In the genomic region with DNA sequence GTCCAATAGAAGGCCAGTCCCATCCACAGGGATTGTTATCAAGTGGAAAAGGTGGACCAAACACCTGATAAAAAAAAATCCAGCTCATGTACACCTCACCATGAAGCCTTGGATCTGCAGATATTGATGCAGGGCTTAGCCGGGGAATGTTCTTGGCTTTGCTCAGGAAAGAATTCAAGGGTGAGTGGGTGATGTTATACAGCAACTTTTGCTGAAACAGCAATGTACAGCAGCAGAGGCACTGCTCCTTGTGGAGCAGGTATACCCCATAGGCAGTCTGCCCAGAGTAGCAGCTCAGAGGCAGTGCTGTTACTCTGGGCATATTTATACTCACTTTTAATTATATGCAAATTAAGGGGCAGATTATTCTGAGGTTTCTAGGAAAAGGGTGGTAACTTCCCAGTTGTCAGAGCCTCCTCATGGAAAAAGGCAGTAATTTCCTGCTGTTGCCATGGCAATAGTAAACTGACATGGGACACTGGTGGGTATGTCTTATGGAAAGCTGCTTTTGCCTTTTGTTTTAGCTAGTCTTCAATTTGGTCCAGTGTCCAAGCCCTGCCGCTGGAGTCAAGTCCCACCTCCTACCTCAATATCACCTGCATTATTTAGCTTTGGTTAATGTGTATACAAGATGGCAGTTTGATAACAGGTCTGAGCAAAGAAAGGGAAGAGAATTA, we compare ENCODE assay signal across 1 cellular context.
TF ChIP-seq lines count a peak whose summit lies in the region.

No MANE protein-coding gene starts in this region.

TF ChIP-seq in H1, 55 proteins besides CTCF, POLR2A, EP300 and RAD21:
- TF ChIP-seq TCF12 (IDR thresholded peaks at IDR 0.05; ENCODE audit: low read depth, low read length) (no peak), CBX5 (IDR thresholded peaks at IDR 0.05; ENCODE audit: low read depth, low read length) (no peak), JUND (IDR thresholded peaks at IDR 0.05; ENCODE audit: low read length) (no peak), KDM5A (IDR thresholded peaks at IDR 0.05; ENCODE audit: low read length) (no peak), CHD2 (IDR thresholded peaks at IDR 0.05; ENCODE audit: low read length) (no peak), TEAD4 (IDR thresholded peaks at IDR 0.05; ENCODE audit: low read depth, low read length) (no peak), HDAC6 (IDR thresholded peaks at IDR 0.05; ENCODE audit: low read depth, low read length) (no peak), SIX5 (IDR thresholded peaks at IDR 0.05; ENCODE audit: low read depth, low read length) (no peak), TBP (IDR thresholded peaks at IDR 0.05; ENCODE audit: low read depth, low read length) (no peak), SIRT6 (IDR thresholded peaks at IDR 0.05; ENCODE audit: low read length) (no peak), KDM4A (IDR thresholded peaks at IDR 0.05; ENCODE audit: low read depth, low read length, severe bottlenecking) (no peak), EGR1 (IDR thresholded peaks at IDR 0.05; ENCODE audit: borderline replicate concordance, low read depth, low read length) (no peak)
- TF ChIP-seq, protein P1, sequence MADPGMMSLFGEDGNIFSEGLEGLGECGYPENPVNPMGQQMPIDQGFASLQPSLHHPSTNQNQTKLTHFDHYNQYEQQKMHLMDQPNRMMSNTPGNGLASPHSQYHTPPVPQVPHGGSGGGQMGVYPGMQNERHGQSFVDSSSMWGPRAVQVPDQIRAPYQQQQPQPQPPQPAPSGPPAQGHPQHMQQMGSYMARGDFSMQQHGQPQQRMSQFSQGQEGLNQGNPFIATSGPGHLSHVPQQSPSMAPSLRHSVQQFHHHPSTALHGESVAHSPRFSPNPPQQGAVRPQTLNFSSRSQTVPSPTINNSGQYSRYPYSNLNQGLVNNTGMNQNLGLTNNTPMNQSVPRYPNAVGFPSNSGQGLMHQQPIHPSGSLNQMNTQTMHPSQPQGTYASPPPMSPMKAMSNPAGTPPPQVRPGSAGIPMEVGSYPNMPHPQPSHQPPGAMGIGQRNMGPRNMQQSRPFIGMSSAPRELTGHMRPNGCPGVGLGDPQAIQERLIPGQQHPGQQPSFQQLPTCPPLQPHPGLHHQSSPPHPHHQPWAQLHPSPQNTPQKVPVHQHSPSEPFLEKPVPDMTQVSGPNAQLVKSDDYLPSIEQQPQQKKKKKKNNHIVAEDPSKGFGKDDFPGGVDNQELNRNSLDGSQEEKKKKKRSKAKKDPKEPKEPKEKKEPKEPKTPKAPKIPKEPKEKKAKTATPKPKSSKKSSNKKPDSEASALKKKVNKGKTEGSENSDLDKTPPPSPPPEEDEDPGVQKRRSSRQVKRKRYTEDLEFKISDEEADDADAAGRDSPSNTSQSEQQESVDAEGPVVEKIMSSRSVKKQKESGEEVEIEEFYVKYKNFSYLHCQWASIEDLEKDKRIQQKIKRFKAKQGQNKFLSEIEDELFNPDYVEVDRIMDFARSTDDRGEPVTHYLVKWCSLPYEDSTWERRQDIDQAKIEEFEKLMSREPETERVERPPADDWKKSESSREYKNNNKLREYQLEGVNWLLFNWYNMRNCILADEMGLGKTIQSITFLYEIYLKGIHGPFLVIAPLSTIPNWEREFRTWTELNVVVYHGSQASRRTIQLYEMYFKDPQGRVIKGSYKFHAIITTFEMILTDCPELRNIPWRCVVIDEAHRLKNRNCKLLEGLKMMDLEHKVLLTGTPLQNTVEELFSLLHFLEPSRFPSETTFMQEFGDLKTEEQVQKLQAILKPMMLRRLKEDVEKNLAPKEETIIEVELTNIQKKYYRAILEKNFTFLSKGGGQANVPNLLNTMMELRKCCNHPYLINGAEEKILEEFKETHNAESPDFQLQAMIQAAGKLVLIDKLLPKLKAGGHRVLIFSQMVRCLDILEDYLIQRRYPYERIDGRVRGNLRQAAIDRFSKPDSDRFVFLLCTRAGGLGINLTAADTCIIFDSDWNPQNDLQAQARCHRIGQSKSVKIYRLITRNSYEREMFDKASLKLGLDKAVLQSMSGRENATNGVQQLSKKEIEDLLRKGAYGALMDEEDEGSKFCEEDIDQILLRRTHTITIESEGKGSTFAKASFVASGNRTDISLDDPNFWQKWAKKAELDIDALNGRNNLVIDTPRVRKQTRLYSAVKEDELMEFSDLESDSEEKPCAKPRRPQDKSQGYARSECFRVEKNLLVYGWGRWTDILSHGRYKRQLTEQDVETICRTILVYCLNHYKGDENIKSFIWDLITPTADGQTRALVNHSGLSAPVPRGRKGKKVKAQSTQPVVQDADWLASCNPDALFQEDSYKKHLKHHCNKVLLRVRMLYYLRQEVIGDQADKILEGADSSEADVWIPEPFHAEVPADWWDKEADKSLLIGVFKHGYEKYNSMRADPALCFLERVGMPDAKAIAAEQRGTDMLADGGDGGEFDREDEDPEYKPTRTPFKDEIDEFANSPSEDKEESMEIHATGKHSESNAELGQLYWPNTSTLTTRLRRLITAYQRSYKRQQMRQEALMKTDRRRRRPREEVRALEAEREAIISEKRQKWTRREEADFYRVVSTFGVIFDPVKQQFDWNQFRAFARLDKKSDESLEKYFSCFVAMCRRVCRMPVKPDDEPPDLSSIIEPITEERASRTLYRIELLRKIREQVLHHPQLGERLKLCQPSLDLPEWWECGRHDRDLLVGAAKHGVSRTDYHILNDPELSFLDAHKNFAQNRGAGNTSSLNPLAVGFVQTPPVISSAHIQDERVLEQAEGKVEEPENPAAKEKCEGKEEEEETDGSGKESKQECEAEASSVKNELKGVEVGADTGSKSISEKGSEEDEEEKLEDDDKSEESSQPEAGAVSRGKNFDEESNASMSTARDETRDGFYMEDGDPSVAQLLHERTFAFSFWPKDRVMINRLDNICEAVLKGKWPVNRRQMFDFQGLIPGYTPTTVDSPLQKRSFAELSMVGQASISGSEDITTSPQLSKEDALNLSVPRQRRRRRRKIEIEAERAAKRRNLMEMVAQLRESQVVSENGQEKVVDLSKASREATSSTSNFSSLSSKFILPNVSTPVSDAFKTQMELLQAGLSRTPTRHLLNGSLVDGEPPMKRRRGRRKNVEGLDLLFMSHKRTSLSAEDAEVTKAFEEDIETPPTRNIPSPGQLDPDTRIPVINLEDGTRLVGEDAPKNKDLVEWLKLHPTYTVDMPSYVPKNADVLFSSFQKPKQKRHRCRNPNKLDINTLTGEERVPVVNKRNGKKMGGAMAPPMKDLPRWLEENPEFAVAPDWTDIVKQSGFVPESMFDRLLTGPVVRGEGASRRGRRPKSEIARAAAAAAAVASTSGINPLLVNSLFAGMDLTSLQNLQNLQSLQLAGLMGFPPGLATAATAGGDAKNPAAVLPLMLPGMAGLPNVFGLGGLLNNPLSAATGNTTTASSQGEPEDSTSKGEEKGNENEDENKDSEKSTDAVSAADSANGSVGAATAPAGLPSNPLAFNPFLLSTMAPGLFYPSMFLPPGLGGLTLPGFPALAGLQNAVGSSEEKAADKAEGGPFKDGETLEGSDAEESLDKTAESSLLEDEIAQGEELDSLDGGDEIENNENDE (IDR thresholded peaks at IDR 0.05; ENCODE audit: insufficient replicate concordance, low read length): no peak
- TF ChIP-seq, protein P2, sequence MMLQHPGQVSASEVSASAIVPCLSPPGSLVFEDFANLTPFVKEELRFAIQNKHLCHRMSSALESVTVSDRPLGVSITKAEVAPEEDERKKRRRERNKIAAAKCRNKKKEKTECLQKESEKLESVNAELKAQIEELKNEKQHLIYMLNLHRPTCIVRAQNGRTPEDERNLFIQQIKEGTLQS (IDR thresholded peaks at IDR 0.05; ENCODE audit: insufficient read depth, low read depth, low read length): no peak
